In the genomic region with DNA sequence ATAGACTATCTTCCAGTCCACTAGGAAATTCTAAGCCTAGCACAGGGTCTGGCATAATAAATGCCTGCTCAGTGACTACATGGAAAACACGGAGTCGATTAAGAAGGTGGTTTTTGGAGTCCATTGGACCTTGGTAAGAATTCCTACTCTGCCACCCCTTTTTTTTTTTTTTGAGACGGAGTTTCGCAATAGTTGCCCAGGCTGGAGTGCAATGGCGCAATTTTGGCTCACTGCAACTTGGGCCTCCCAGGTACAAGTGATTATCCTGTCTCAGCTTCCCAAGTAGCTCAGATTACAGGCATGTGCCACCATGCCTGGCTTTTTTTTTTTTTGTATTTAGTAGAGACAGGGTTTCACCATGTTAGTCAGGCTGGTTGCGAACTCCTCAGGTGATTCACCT, we compare ENCODE assay signal across 19 cellular contexts.
"Had no signal": no experiment of that assay in that cellular context is flagged by ENCODE, and none has a peak within 500 bp of the region (broad histone marks: within the 10 kb centered on the region; RNA-seq: fewer than 3 reads in every experiment).

No MANE protein-coding gene starts in this region.

- H3K4me1 ChIP-seq: psoas muscle, right lobe of liver, tibial artery, uterus had no signal

- H3K4me3 ChIP-seq: heart left ventricle, left ventricle myocardium inferior, mucosa of descending colon, psoas muscle, right lobe of liver, tibial artery, upper lobe of left lung, uterus had no signal

- H3K9me3 ChIP-seq: heart left ventricle, left ventricle myocardium inferior, mucosa of descending colon, neutrophil, psoas muscle, right lobe of liver, tibial artery, upper lobe of left lung, uterus had no signal

- H3K27ac ChIP-seq: heart left ventricle, left ventricle myocardium inferior, neutrophil, psoas muscle, right lobe of liver, tibial artery, upper lobe of left lung, uterus had no signal

- H3K36me3 ChIP-seq: heart left ventricle, left ventricle myocardium inferior, neutrophil, right lobe of liver, tibial artery, upper lobe of left lung, uterus had no signal

- H3K27me3 ChIP-seq: right lobe of liver, upper lobe of left lung, uterus had no signal

- DNase-seq: effector memory CD4-positive, alpha-beta T cell; erythroblast; foreskin melanocyte; heart left ventricle; hypothalamus; islet precursor cell; left ventricle myocardium inferior; mucosa of descending colon; naive thymus-derived CD8-positive, alpha-beta T cell; psoas muscle; retina; right lobe of liver; stimulated activated CD4-positive, alpha-beta T cell treated with anti-CD3 and anti-CD28 coated beads, Interleukin-4, amount 100 ng/mL, for 1 hour; stimulated activated CD8-positive, alpha-beta memory T cell treated with anti-CD3 and anti-CD28 coated beads, Interleukin-4, amount 100 ng/mL, for 48 hours; tibial artery; upper lobe of left lung; uterus had no signal

- ATAC-seq: heart left ventricle; mucosa of descending colon; naive thymus-derived CD8-positive, alpha-beta T cell; psoas muscle; stimulated activated effector memory CD8-positive, alpha-beta T cell treated with anti-CD3 and anti-CD28 coated beads, Interleukin-12 subunit alpha, Interleukin-12 subunit beta, amount 100 ng/mL, for 72 hours had no signal
